14 cellular contexts compared by ENCODE assay signal in genomic region chrX:23505531-23506303, GRCh38.
DNase-seq lines count a peak whose midpoint lies in the region; ATAC-seq, FAIRE-seq and TF ChIP-seq lines count a peak whose summit lies in the region.
"Had no signal": no experiment of that assay in that cellular context is flagged by ENCODE, and none has a peak within 500 bp of the region (broad histone marks: within the 10 kb centered on the region; RNA-seq: fewer than 3 reads in every experiment).

No MANE protein-coding gene starts in this region.

- TF ChIP-seq POLR2A in HepG2 (IDR thresholded peaks at IDR 0.05; ENCODE audit: insufficient read depth in 1 of 2, low read depth in 2 of 2, low read length in 2 of 2) = no peak
- TF ChIP-seq POLR2A in right lobe of liver (IDR thresholded peaks at IDR 0.05) = no peak

- no peak for TF ChIP-seq EP300 in HepG2 (IDR thresholded peaks at IDR 0.05; ENCODE audit: low read depth in 2 of 2, low read length in 2 of 2)
- no peak for TF ChIP-seq EP300 in HepG2 (CRISPR knock-in tag; IDR thresholded peaks at IDR 0.05; ENCODE audit: borderline replicate concordance)

- no peak overlapping the region for H3K27ac ChIP-seq in HepG2 (ENCODE audit: extremely low read length, insufficient read depth, low read length)
- H3K27ac ChIP-seq in right lobe of liver = no peak overlapping the region
- H3K27ac ChIP-seq in iPS-20b (ENCODE audit: low read length) = peak overlapping the region; percentile 59

- POLR2A ChIA-PET in HepG2 (lab: Yijun Ruan, JAX) = no interaction called here

- H3K4me3 Mint-ChIP-seq in type B pancreatic cell = peak overlapping the region; percentile 0
- H3K4me3 Mint-ChIP-seq: activated T-cell treated with anti-CD3 and anti-CD28 coated beads, Interleukin-2, amount 50 U/mL, for 4 hours; stimulated activated naive CD8-positive, alpha-beta T cell treated with anti-CD3 and anti-CD28 coated beads, Interleukin-15, amount 100 ng/mL, for 72 hours had no signal

- DNase-seq in HepG2 (ENCODE audit: low spot score) = no peak
- no peak for DNase-seq in right lobe of liver
- peak; percentile 51 for DNase-seq in SK-MEL-5 (ENCODE audit: low read depth, low spot score)
- no peak for DNase-seq in type B pancreatic cell (ENCODE audit: extremely low spot score, unreplicated experiment)
- DNase-seq in mucosa of gallbladder (ENCODE audit: low spot score) = no peak
- DNase-seq in stimulated activated CD4-positive, alpha-beta T cell treated with anti-CD3 and anti-CD28 coated beads, Interleukin-1b, Interleukin-23, amount 100 ng/mL, for 48 hours = no peak
- no peak for DNase-seq in cardiac septum (ENCODE audit: low spot score)
- DNase-seq: activated T-cell treated with anti-CD3 and anti-CD28 coated beads, Interleukin-2, amount 50 U/mL, for 4 hours; effector CD8-positive, alpha-beta T cell; IMR-90; NCI-H1930; stimulated activated naive CD8-positive, alpha-beta T cell treated with anti-CD3 and anti-CD28 coated beads, Interleukin-15, amount 100 ng/mL, for 72 hours had no signal

- H3K27me3 ChIP-seq in HepG2 (ENCODE audit: control insufficient read depth in 1 of 2, insufficient read depth in 2 of 2, low read length in 2 of 2) = no peaks in the 10 kb centered on the region
- H3K27me3 ChIP-seq in right lobe of liver = no peaks in the 10 kb centered on the region
- H3K27me3 ChIP-seq in iPS-20b (ENCODE audit: insufficient read depth, low read length) = no peaks in the 10 kb centered on the region

- H3K36me3 ChIP-seq in HepG2 (replicated peaks in 1 of 2; ENCODE audit: control insufficient read depth in 1 of 2, insufficient read depth in 2 of 2, low read length in 2 of 2) (no peaks in the 10 kb centered on the region), right lobe of liver (no peaks in the 10 kb centered on the region), iPS-20b (ENCODE audit: insufficient read depth, low read depth, low read length) (no peaks in the 10 kb centered on the region)

- H3K27ac Mint-ChIP-seq in type B pancreatic cell = peak overlapping the region; percentile 70
- H3K27ac Mint-ChIP-seq: activated naive CD4-positive, alpha-beta T cell treated with anti-CD3 and anti-CD28 coated beads, Interleukin-2, amount 50 U/mL, for 72 hours; stimulated activated naive CD8-positive, alpha-beta T cell treated with anti-CD3 and anti-CD28 coated beads, Interleukin-15, amount 100 ng/mL, for 72 hours had no signal

- in situ Hi-C loops in HepG2 (cut with HindIII; ENCODE audit: extremely low pct_ligation_motif_present, low pct_unique_long_range_greater_than_20kb) (no loop called here), SK-MEL-5 (cut with HindIII; ENCODE audit: low pct_unique_long_range_greater_than_20kb, low sequenced_read_pairs) (no loop called here)

- H4K20me1 ChIP-seq in HepG2 (ENCODE audit: insufficient read depth, low read length) = no peaks in the 10 kb centered on the region

- H3K4me1 ChIP-seq in HepG2 (ENCODE audit: insufficient read depth, low read length) = no peaks in the 10 kb centered on the region
- H3K4me1 ChIP-seq in right lobe of liver = no peaks in the 10 kb centered on the region
- peaks cover 40% of the 10 kb centered on the region for H3K4me1 ChIP-seq in iPS-20b (ENCODE audit: insufficient read depth, low read length)

- no peak for TF ChIP-seq CTCF in HepG2 (CRISPR knock-in tag; IDR thresholded peaks at IDR 0.05)
- no peak for TF ChIP-seq CTCF in right lobe of liver (IDR thresholded peaks at IDR 0.05)
- TF ChIP-seq CTCF in type B pancreatic cell (conservative IDR thresholded peaks at IDR 0.05) = no peak

- no peak overlapping the region for H3K4me2 ChIP-seq in HepG2 (ENCODE audit: low read depth, low read length)

- no TSS peak for BruUV-seq in HepG2 (replicated peaks; lab: Mats Ljungman, UMichigan)

- H2AFZ ChIP-seq in HepG2 (ENCODE audit: low read length) = no peak overlapping the region

- H3K9me3 ChIP-seq in HepG2 (ENCODE audit: low read length) (no peaks in the 10 kb centered on the region), right lobe of liver (no peaks in the 10 kb centered on the region), iPS-20b (ENCODE audit: insufficient read depth, low read depth, low read length) (no peaks in the 10 kb centered on the region)

- no peak overlapping the region for H3K4me3 ChIP-seq in HepG2 (replicated peaks in 1 of 3; ENCODE audit: insufficient read depth in 1 of 3, low read depth in 2 of 3, low read length in 3 of 3)
- no peak overlapping the region for H3K4me3 ChIP-seq in right lobe of liver
- peak overlapping the region; percentile 29; the same call in 1 of the 2 replicates for H3K4me3 ChIP-seq in iPS-20b (ENCODE audit: low read length)

- TF ChIP-seq RAD21 in HepG2 (CRISPR knock-in tag; IDR thresholded peaks at IDR 0.05) = no peak

- CTCF ChIA-PET in HepG2 (lab: Yijun Ruan, JAX; ENCODE audit: low intra/inter-chr PET ratio, low total read pairs) = no interaction called here

- ATAC-seq in HepG2 (no peak), right lobe of liver (no peak)
- ATAC-seq: activated naive CD4-positive, alpha-beta T cell treated with anti-CD3 and anti-CD28 coated beads, Interleukin-2, amount 50 U/mL, for 72 hours; activated T-cell treated with anti-CD3 and anti-CD28 coated beads, Interleukin-2, amount 50 U/mL, for 4 hours; stimulated activated naive CD8-positive, alpha-beta T cell treated with anti-CD3 and anti-CD28 coated beads, Interleukin-15, amount 100 ng/mL, for 72 hours had no signal

- intact Hi-C loops in HepG2 (cut with micrococcal nuclease; ENCODE audit: unreplicated experiment) = no loop called here
- intact Hi-C loops in right lobe of liver (cut with DNase I) = no loop called here
- intact Hi-C loops in cardiac septum (cut with DNase I) = no loop called here

- peaks cover 25% of the 10 kb centered on the region for H3K4me1 Mint-ChIP-seq in type B pancreatic cell (ENCODE audit: unreplicated experiment)
- H3K4me1 Mint-ChIP-seq: stimulated activated naive CD8-positive, alpha-beta T cell treated with anti-CD3 and anti-CD28 coated beads, Interleukin-15, amount 100 ng/mL, for 72 hours had no signal

- no peaks in the 10 kb centered on the region for H3K9me3 Mint-ChIP-seq in type B pancreatic cell

- H3K9ac ChIP-seq in HepG2 (ENCODE audit: insufficient read depth, low read depth, low read length) = no peak overlapping the region
- peak overlapping the region; percentile 64; the same call in 1 of the 2 replicates for H3K9ac ChIP-seq in iPS-20b (ENCODE audit: low read depth, low read length)

- H3K79me2 ChIP-seq in HepG2 (ENCODE audit: insufficient read depth, low read length) = no peaks in the 10 kb centered on the region

- no peaks in the 10 kb centered on the region for H3K36me3 Mint-ChIP-seq in type B pancreatic cell

- H3K27me3 Mint-ChIP-seq in type B pancreatic cell = no peaks in the 10 kb centered on the region
- H3K27me3 Mint-ChIP-seq: stimulated activated naive CD8-positive, alpha-beta T cell treated with anti-CD3 and anti-CD28 coated beads, Interleukin-15, amount 100 ng/mL, for 72 hours had no signal

- no peak for FAIRE-seq in HepG2 (lab: Jason Lieb, UNC)

- WGBS in HepG2 (ENCODE audit: low lambda C conversion rate) = 23% methylated on average over 6 of the region's 6 CpGs
- WGBS in right lobe of liver (ENCODE audit: insufficient coverage, low coverage, low lambda C conversion rate, missing lambda C conversion rate) = 47% methylated on average over 6 of the region's 6 CpGs
